Comparison of ENCODE assay signal across 28 cellular contexts in genomic region chr1:220028496-220028895, GRCh38. TPM values are rescaled to one million over a fixed set of nuclear protein-coding genes. Genes with fewer than 3 reads are reported as not detected.
DNase-seq lines count a peak whose midpoint lies in the region; ATAC-seq, FAIRE-seq and TF ChIP-seq lines count a peak whose summit lies in the region.
"Had no signal": no experiment of that assay in that cellular context is flagged by ENCODE, and none has a peak within 500 bp of the region (broad histone marks: within the 10 kb centered on the region; RNA-seq: fewer than 3 reads in every experiment).

No MANE protein-coding gene starts in this region.

- H3K9me3 Mint-ChIP-seq in MCF 10A (ENCODE audit: unreplicated experiment): no peaks in the 10 kb centered on the region
- H3K9me3 Mint-ChIP-seq: CD8-positive, alpha-beta T cell; HFFc6; stimulated activated naive CD8-positive, alpha-beta T cell treated with anti-CD3 and anti-CD28 coated beads, Interleukin-15, Interleukin-2, amounts not matched to agents 100 ng/mL and 50 ng/mL, for 24 hours; T-cell had no signal

- H3K27me3 Mint-ChIP-seq in MCF 10A (ENCODE audit: insufficient read depth, unreplicated experiment): no peaks in the 10 kb centered on the region
- H3K27me3 Mint-ChIP-seq: activated naive CD8-positive, alpha-beta T cell; B cell; stimulated activated naive CD8-positive, alpha-beta T cell treated with anti-CD3 and anti-CD28 coated beads, Interleukin-15, Interleukin-2, amounts not matched to agents 100 ng/mL and 50 ng/mL, for 24 hours; T-cell had no signal

- no peak for DNase-seq in D721Med (ENCODE audit: insufficient read length, low spot score)
- peak; percentile 41 for DNase-seq in NCI-H2171 (lab: John Stamatoyannopoulos, UW)
- DNase-seq in frontal cortex (ENCODE audit: low spot score in 2 of 2): no peak
- no peak for DNase-seq in MCF 10A (ENCODE audit: unreplicated experiment)
- no peak for DNase-seq in activated CD8-positive, alpha-beta memory T cell treated with anti-CD3 and anti-CD28 coated beads for 24 hours
- DNase-seq: activated CD4-positive, alpha-beta T cell treated with anti-CD3 and anti-CD28 coated beads for 48 hours; activated T-cell treated with anti-CD3 and anti-CD28 coated beads for 4 hours; aorta; CD8-positive, alpha-beta T cell; DMS153; foreskin melanocyte; GOT3; HFFc6; Kasumi-1; NCI-H146; NCI-H82; RPMI8226; stimulated activated CD8-positive, alpha-beta memory T cell treated with anti-CD3 and anti-CD28 coated beads, Interleukin-4, amount 100 ng/mL, for 48 hours; T-cell; testis had no signal

- POLR2A ChIA-PET in MCF 10A (lab: Yijun Ruan, JAX): interaction anchor here (0.6 to 0.9 kb wide), 3 partner anchors 13 to 125 kb away, joined by 3 read pairs; partner anchors contain the start of gene BPNT1

- H3K36me3 Mint-ChIP-seq in MCF 10A (ENCODE audit: insufficient read depth, unreplicated experiment): peaks cover 100% of the 10 kb centered on the region

- H3K4me1 Mint-ChIP-seq in MCF 10A (ENCODE audit: insufficient read depth, unreplicated experiment): no peaks in the 10 kb centered on the region
- H3K4me1 Mint-ChIP-seq: B cell, T-cell had no signal

- BruUV-seq in MCF 10A (replicated peaks; lab: Mats Ljungman, UMichigan): no TSS peak

- H3K4me3 Mint-ChIP-seq in MCF 10A (ENCODE audit: unreplicated experiment): no peak overlapping the region
- H3K4me3 Mint-ChIP-seq: activated naive CD8-positive, alpha-beta T cell; B cell; CD8-positive, alpha-beta T cell; HFFc6; stimulated activated naive CD8-positive, alpha-beta T cell treated with anti-CD3 and anti-CD28 coated beads, Interleukin-15, Interleukin-2, amounts not matched to agents 100 ng/mL and 50 ng/mL, for 24 hours; T-cell had no signal

- intact Hi-C loops in MCF 10A (cut with micrococcal nuclease): no loop called here

- TF ChIP-seq CTCF in D721Med (IDR thresholded peaks at IDR 0.05; ENCODE audit: insufficient read depth, missing control alignments): no peak
- no peak for TF ChIP-seq CTCF in MCF 10A (IDR thresholded peaks at IDR 0.05; ENCODE audit: unreplicated experiment)

- no peak overlapping the region for H3K27ac Mint-ChIP-seq in MCF 10A (ENCODE audit: low read depth, unreplicated experiment)
- H3K27ac Mint-ChIP-seq: activated naive CD8-positive, alpha-beta T cell; B cell; CD8-positive, alpha-beta T cell; HFFc6; stimulated activated naive CD8-positive, alpha-beta T cell treated with anti-CD3 and anti-CD28 coated beads, Interleukin-15, Interleukin-2, amounts not matched to agents 100 ng/mL and 50 ng/mL, for 24 hours; T-cell had no signal

- FAIRE-seq in D721Med (lab: Jason Lieb, UNC): peak; percentile 70
- no peak for FAIRE-seq in frontal cortex (lab: Jason Lieb, UNC)
- FAIRE-seq: bronchial epithelial cell, GM12878 had no signal

- ATAC-seq in GM19023 (IDR thresholded peaks at IDR 0.05; ENCODE audit: unreplicated experiment) (peak; percentile 57), HG02840 (IDR thresholded peaks at IDR 0.05; ENCODE audit: low FRiP score, unreplicated experiment) (peak; percentile 93)
- ATAC-seq: CD8-positive, alpha-beta T cell; GM12878; sciatic nerve; T-cell had no signal

- CTCF ChIA-PET in MCF 10A (lab: Yijun Ruan, JAX): interaction anchor here (0.6 to 1.0 kb wide), 4 partner anchors 10 to 48 kb away, joined by 3 to 4 read pairs (median 3); no protein-coding TSS in a partner anchor

RNA-seq across cellular contexts. Expression of gene EPRS1, which starts 17.8 kb away (rescaled TPM):
- total RNA-seq in frontal cortex (199 TPM), MCF 10A (2022) (476 and 612 TPM in 2 replicates)
